25 cellular contexts compared by ENCODE assay signal in genomic region chr4:76293705-76294274, GRCh38. TPM values are rescaled to one million over a fixed set of nuclear protein-coding genes. Genes with fewer than 3 reads are reported as not detected.
A peak's percentile ranks its signal among the peaks of the same experiment; 100 is the strongest.
DNase-seq lines count a peak whose midpoint lies in the region; ATAC-seq and TF ChIP-seq lines count a peak whose summit lies in the region.
"Had no signal": no experiment of that assay in that cellular context is flagged by ENCODE, and none has a peak within 500 bp of the region (broad histone marks: within the 10 kb centered on the region; RNA-seq: fewer than 3 reads in every experiment).

No MANE protein-coding gene starts in this region.

- no peak overlapping the region for H2BK5ac ChIP-seq in mesendoderm (ENCODE audit: low read length)

- H3K9me3 ChIP-seq in lung (ENCODE audit: control insufficient read depth in 2 of 2, insufficient read depth in 1 of 2, low read length in 1 of 2) = no peaks in the 10 kb centered on the region
- peaks cover 0 to 17% (median 4%) of the 10 kb centered on the region in 5 donors for H3K9me3 ChIP-seq in subcutaneous abdominal adipose tissue (ENCODE audit: control insufficient read depth in 5 of 5, low read length in 5 of 5)
- no peaks in the 10 kb centered on the region for H3K9me3 ChIP-seq in ovary
- H3K9me3 ChIP-seq: transverse colon had no signal

- ATAC-seq in lung (ENCODE audit: insufficient read depth, low FRiP score) (peak; percentile 75), GM21576 (IDR thresholded peaks at IDR 0.05; ENCODE audit: unreplicated experiment) (no peak)
- ATAC-seq: activated T-helper 17 cell treated with anti-CD3 and anti-CD28 coated beads, Interleukin-2, amount 50 U/mL, for 72 hours; natural killer cell treated with Interleukin-12 subunit alpha and Interleukin-12 subunit beta and Interleukin-15 and Interleukin-18, amount 100 ng/mL, for 72 hours; T-helper 17 cell had no signal

- no peak overlapping the region for H3K23ac ChIP-seq in mesendoderm (ENCODE audit: low read length)

- DNase-seq in fibroblast of pulmonary artery (ENCODE audit: low read depth) (peak; percentile 16), lung (ENCODE audit: low spot score) (no peak), mesendoderm (no peak), ovary (no peak), foreskin melanocyte (no peak)
- DNase-seq: activated CD4-positive, alpha-beta T cell treated with anti-CD3 and anti-CD28 coated beads, Interleukin-2, amount 10 ng/mL, durations not matched to agents 24 days and 14 days; brain microvascular endothelial cell; CD4-positive, alpha-beta T cell; effector memory CD4-positive, alpha-beta T cell; erythroblast; Kasumi-1; NCI-H1048; NCI-H187; NCI-H526; stimulated activated CD8-positive, alpha-beta memory T cell treated with anti-CD3 and anti-CD28 coated beads, Interleukin-4, amount 100 ng/mL, for 48 hours; stomach; T-helper 17 cell; transverse colon had no signal

- no peak overlapping the region for H3K4me2 ChIP-seq in mesendoderm (ENCODE audit: low read length)

- no peak overlapping the region for H3K56ac ChIP-seq in mesendoderm (ENCODE audit: low read length)

- no peak overlapping the region for H4K8ac ChIP-seq in mesendoderm (ENCODE audit: low read depth, low read length)

- H3K27ac ChIP-seq in VCaP (peak overlapping the region; percentile 62; the same call in 1 of the 2 replicates), lung (ENCODE audit: low read depth in 1 of 2, low read length in 1 of 2) (no peak overlapping the region), subcutaneous abdominal adipose tissue (ENCODE audit: low read depth, low read length) (peak overlapping the region; percentile 26), mesendoderm (ENCODE audit: low read depth, low read length) (no peak overlapping the region), ovary (no peak overlapping the region)
- H3K27ac ChIP-seq: brain microvascular endothelial cell, parathyroid adenoma, SK-N-MC, transverse colon had no signal

- TF ChIP-seq POLR2A in ovary (IDR thresholded peaks at IDR 0.05) = no peak

- no peak overlapping the region for H2BK15ac ChIP-seq in mesendoderm (replicated peaks; ENCODE audit: low read depth)

- no peaks in the 10 kb centered on the region for H3K36me3 ChIP-seq in lung (ENCODE audit: control insufficient read depth in 2 of 2, insufficient read depth in 2 of 2, low read length in 2 of 2)
- peaks cover 0 to 3% (median 2%) of the 10 kb centered on the region in 5 donors for H3K36me3 ChIP-seq in subcutaneous abdominal adipose tissue (ENCODE audit: control insufficient read depth in 5 of 5, insufficient read depth in 5 of 5, low read length in 5 of 5)
- H3K36me3 ChIP-seq in mesendoderm (ENCODE audit: control insufficient read depth, insufficient read depth, low read length) = no peaks in the 10 kb centered on the region
- H3K36me3 ChIP-seq in ovary = no peaks in the 10 kb centered on the region
- H3K36me3 ChIP-seq: brain microvascular endothelial cell, stomach, transverse colon had no signal

- no peak overlapping the region for H2AK5ac ChIP-seq in mesendoderm (ENCODE audit: low read length)

- H2BK120ac ChIP-seq in mesendoderm (ENCODE audit: low read depth, low read length) = no peak overlapping the region

- H3K4ac ChIP-seq in mesendoderm (ENCODE audit: low read depth, low read length) = no peak overlapping the region

- no peaks in the 10 kb centered on the region for H3K79me2 ChIP-seq in mesendoderm (ENCODE audit: control insufficient read depth, insufficient read depth, low read length)
- H3K79me2 ChIP-seq: parathyroid adenoma had no signal

- H4K5ac ChIP-seq in mesendoderm (ENCODE audit: low read length) = no peak overlapping the region

- H3K4me1 ChIP-seq in lung (ENCODE audit: control insufficient read depth in 2 of 2, insufficient read depth in 2 of 2, low read length in 2 of 2) (peaks cover 1 to 4% of the 10 kb centered on the region in 2 donors), subcutaneous abdominal adipose tissue (ENCODE audit: control insufficient read depth in 5 of 5, insufficient read depth in 5 of 5, low read length in 5 of 5) (peaks cover 0 to 9% (median 3%) of the 10 kb centered on the region in 5 donors), mesendoderm (ENCODE audit: control insufficient read depth, low read depth, low read length) (no peaks in the 10 kb centered on the region), ovary (ENCODE audit: insufficient read depth) (no peaks in the 10 kb centered on the region)
- H3K4me1 ChIP-seq: parathyroid adenoma, stomach had no signal

- H3K27me3 ChIP-seq in lung (ENCODE audit: control insufficient read depth, insufficient read depth) = no peaks in the 10 kb centered on the region
- no peaks in the 10 kb centered on the region for H3K27me3 ChIP-seq in subcutaneous abdominal adipose tissue (ENCODE audit: control insufficient read depth in 5 of 5, insufficient read depth in 4 of 5, low read length in 5 of 5)
- no peaks in the 10 kb centered on the region for H3K27me3 ChIP-seq in mesendoderm (ENCODE audit: insufficient read depth, low read length, poor library complexity)
- no peaks in the 10 kb centered on the region for H3K27me3 ChIP-seq in ovary
- H3K27me3 ChIP-seq: brain microvascular endothelial cell, stomach, transverse colon had no signal

- no peak overlapping the region for H3K18ac ChIP-seq in mesendoderm (ENCODE audit: low read length)

- H3K4me3 ChIP-seq in fibroblast of pulmonary artery (replicated peaks; ENCODE audit: low read depth, low read length) (no peak overlapping the region), lung (no peak overlapping the region), subcutaneous abdominal adipose tissue (ENCODE audit: low read depth in 1 of 5, low read length in 5 of 5) (no peak overlapping the region), mesendoderm (ENCODE audit: low read length) (no peak overlapping the region), ovary (no peak overlapping the region)
- H3K4me3 ChIP-seq: SK-N-MC, stomach, transverse colon had no signal

- TF ChIP-seq EP300 in ovary (IDR thresholded peaks at IDR 0.05) = no peak

- TF ChIP-seq CTCF in VCaP (conservative IDR thresholded peaks at IDR 0.05) (no peak), fibroblast of pulmonary artery (IDR thresholded peaks at IDR 0.05; ENCODE audit: low read length, missing control alignments) (no peak), lung (IDR thresholded peaks at IDR 0.05; ENCODE audit: control extremely low read depth, extremely low read depth) (no peak), ovary (IDR thresholded peaks at IDR 0.05) (no peak)

- intact Hi-C loops in ovary (cut with DNase I) = no loop called here

- WGBS in lung, 2 donors = 50% methylated on average over 2 of the region's 2 CpGs
- WGBS in mesendoderm (ENCODE audit: extremely low coverage, insufficient coverage, low lambda C conversion rate) = no CpG with 5 or more reads among the region's 2 CpGs
- WGBS in ovary, 3 donors = 54 to 81% (median 77%) methylated on average over 2 of the region's 2 CpGs

- H3K79me1 ChIP-seq in mesendoderm (ENCODE audit: low read length) = no peaks in the 10 kb centered on the region

- H3K9ac ChIP-seq in subcutaneous abdominal adipose tissue (ENCODE audit: low read length in 5 of 5) (no peak overlapping the region), mesendoderm (ENCODE audit: low read length) (no peak overlapping the region)
- H3K9ac ChIP-seq: parathyroid adenoma had no signal

RNA-seq across cellular contexts. Expression of gene STBD1, which starts 12.7 kb away (rescaled TPM):
- total RNA-seq in lung (10 to 100 TPM in 1 of 2 donors, 1 to 10 TPM in 1; 4.8 to 14.8 TPM), ovary (1 to 10 TPM; 2.1 to 7.0 (median 4.6) TPM)
- polyA plus RNA-seq in lung (1 to 10 TPM; 1.5 to 8.9 TPM), ovary (1 to 10 TPM; 3.3 to 4.2 TPM)
- polyA plus RNA-seq in mesendoderm (2013, experiment 1 of 2) = 0.49 TPM
- 0.71 TPM for polyA plus RNA-seq in mesendoderm (2013, experiment 2 of 2)

RNA-seq across cellular contexts. Expression of gene FAM47E, which starts 42.3 kb away (rescaled TPM):
- 10 to 100 TPM in 1 of 2 donors, 1 to 10 TPM in 1; 6.3 to 10.7 TPM for total RNA-seq in lung
- 1 to 10 TPM; 4.4 to 7.6 TPM for polyA plus RNA-seq in lung
- 0.41 TPM for polyA plus RNA-seq in mesendoderm (2013, experiment 1 of 2)
- polyA plus RNA-seq in mesendoderm (2013, experiment 2 of 2) = 0.31 TPM
- 1 to 10 TPM in 5 of 7 donors, under 1 TPM in 2; 0.08 to 8.2 (median 2.3) TPM for total RNA-seq in ovary
- 1 to 10 TPM in 1 of 2 donors, under 1 TPM in 1; 0.36 to 1.1 TPM for polyA plus RNA-seq in ovary
- total RNA-seq: activated CD4-positive, alpha-beta T cell treated with anti-CD3 and anti-CD28 coated beads, Interleukin-2, amount 10 ng/mL, durations not matched to agents 24 days and 14 days; activated T-helper 17 cell treated with anti-CD3 and anti-CD28 coated beads, Interleukin-2, amount 50 U/mL, for 72 hours; natural killer cell treated with Interleukin-12 subunit alpha and Interleukin-12 subunit beta and Interleukin-15 and Interleukin-18, amount 100 ng/mL, for 72 hours had no signal

Comparison
In these comparisons a context has a peak if more than half of its experiments do, and no peak if none do; other contexts are left out.
1. H3K27ac ChIP-seq: peak in VCaP (single experiment) and subcutaneous abdominal adipose tissue (single experiment); none in lung (0 of 2), mesendoderm (single experiment) and ovary (0 of 2).